In genomic region chr5:42520957-42521356, GRCh38 we compare ENCODE assay signal across 26 cellular contexts.
"Had no signal": no experiment of that assay in that cellular context is flagged by ENCODE, and none has a peak within 500 bp of the region (broad histone marks: within the 10 kb centered on the region; RNA-seq: fewer than 3 reads in every experiment).

No MANE protein-coding gene starts in this region.

- ATAC-seq: esophagus mucosa; left lung; lower lobe of right lung; stimulated activated effector memory CD8-positive, alpha-beta T cell treated with anti-CD3 and anti-CD28 coated beads, Interleukin-12 subunit alpha, Interleukin-12 subunit beta, amount 100 ng/mL, for 72 hours had no signal

- H3K4me1 ChIP-seq: lower lobe of right lung had no signal

- DNase-seq: activated CD4-positive, alpha-beta memory T cell treated with anti-CD3 and anti-CD28 coated beads for 36 hours; activated CD4-positive, alpha-beta T cell treated with anti-CD3 and anti-CD28 coated beads, Interleukin-2, amount 10 ng/mL, durations not matched to agents 24 days and 14 days; activated CD8-positive, alpha-beta memory T cell treated with anti-CD3 and anti-CD28 coated beads, Interleukin-2, amount 50 U/mL, for 4 hours; activated gamma-delta T cell; activated naive CD4-positive, alpha-beta T cell treated with anti-CD3 and anti-CD28 coated beads, Interleukin-2, amount 10 ng/mL, durations not matched to agents 7 days and 5 days; activated naive CD8-positive, alpha-beta T cell treated with anti-CD3 and anti-CD28 coated beads, Interleukin-2, amount 10 ng/mL, durations not matched to agents 7 days and 5 days; activated T-cell treated with anti-CD3 and anti-CD28 coated beads, Interleukin-2, amount 50 U/mL, for 24 hours; brain microvascular endothelial cell; endodermal cell; foreskin fibroblast; kidney glomerular epithelial cell; left lung; lower lobe of right lung; mesendoderm; nephron progenitor cell; ovary; retina; sigmoid colon; small intestine; stimulated activated CD4-positive, alpha-beta T cell treated with anti-CD3 and anti-CD28 coated beads, Interleukin-4, amount 100 ng/mL, for 24 hours; stomach had no signal

- H3K4me3 ChIP-seq: left lung, lower lobe of right lung, ovary, sigmoid colon, stomach, suprapubic skin, tibial nerve had no signal

- H3K36me3 ChIP-seq: brain microvascular endothelial cell, left lung, lower lobe of right lung, neutrophil, ovary, sigmoid colon, stomach, suprapubic skin, tibial nerve had no signal

- H3K9me3 ChIP-seq: lower lobe of right lung, neutrophil, ovary, sigmoid colon, stomach, suprapubic skin, tibial nerve had no signal

- H3K27me3 ChIP-seq: brain microvascular endothelial cell, left lung, neutrophil, ovary, sigmoid colon, stomach, suprapubic skin, tibial nerve had no signal

- H3K27ac ChIP-seq: brain microvascular endothelial cell, left lung, lower lobe of right lung, neutrophil, ovary, sigmoid colon, stomach, suprapubic skin had no signal
